ENCODE assay signal across 2 cellular contexts in the genomic region with DNA sequence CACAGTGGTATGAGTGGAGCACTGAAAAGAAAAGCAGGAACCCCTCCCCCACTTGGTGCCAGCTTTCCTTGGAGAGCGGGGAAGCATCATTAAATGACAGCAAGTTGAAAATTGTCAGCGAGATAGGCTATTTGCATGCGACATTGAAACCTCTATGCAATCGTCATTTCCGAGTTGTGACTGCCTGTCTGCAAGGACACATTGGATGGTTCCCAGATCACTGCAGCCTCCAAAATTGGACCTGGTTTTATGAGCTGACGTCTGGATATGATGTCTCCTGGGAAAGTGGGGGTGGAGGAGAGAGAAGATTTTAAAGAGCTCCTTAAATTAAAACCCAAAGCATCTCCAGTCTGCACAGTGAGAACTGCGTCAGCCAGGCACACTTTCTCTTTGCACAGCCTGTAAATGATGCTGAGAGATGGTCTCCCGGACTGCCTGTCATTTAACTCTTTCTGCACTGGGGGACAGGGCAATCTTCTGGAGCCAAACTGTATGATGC.
TF ChIP-seq lines count a peak whose summit lies in the region.

No MANE protein-coding gene starts in this region.

TF ChIP-seq in A549, 52 proteins besides CTCF, POLR2A, EP300 and RAD21 (continued from another document):
- TF ChIP-seq, protein P1, sequence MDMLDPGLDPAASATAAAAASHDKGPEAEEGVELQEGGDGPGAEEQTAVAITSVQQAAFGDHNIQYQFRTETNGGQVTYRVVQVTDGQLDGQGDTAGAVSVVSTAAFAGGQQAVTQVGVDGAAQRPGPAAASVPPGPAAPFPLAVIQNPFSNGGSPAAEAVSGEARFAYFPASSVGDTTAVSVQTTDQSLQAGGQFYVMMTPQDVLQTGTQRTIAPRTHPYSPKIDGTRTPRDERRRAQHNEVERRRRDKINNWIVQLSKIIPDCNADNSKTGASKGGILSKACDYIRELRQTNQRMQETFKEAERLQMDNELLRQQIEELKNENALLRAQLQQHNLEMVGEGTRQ (IDR thresholded peaks at IDR 0.05), result no peak
- no peak for TF ChIP-seq ELK1 (IDR thresholded peaks at IDR 0.05; ENCODE audit: low read depth, low read length)

TF ChIP-seq in IMR-90, 13 proteins besides CTCF, POLR2A, EP300 and RAD21 (continued from another document):
- no peak for TF ChIP-seq ELK1 (IDR thresholded peaks at IDR 0.05; ENCODE audit: borderline replicate concordance, low read depth, low read length)
- no peak for TF ChIP-seq MAFK (IDR thresholded peaks at IDR 0.05; ENCODE audit: low read depth, low read length)
- TF ChIP-seq, protein P1 (IDR thresholded peaks at IDR 0.05; ENCODE audit: low read depth, low read length), result no peak
- TF ChIP-seq SMC3 (IDR thresholded peaks at IDR 0.05; ENCODE audit: low read depth, low read length), result no peak
- TF ChIP-seq BHLHE40 (IDR thresholded peaks at IDR 0.05; ENCODE audit: low read depth, low read length), result no peak
- TF ChIP-seq RFX5 (IDR thresholded peaks at IDR 0.05; ENCODE audit: low read depth, low read length), result no peak
- no peak for TF ChIP-seq CEBPB (IDR thresholded peaks at IDR 0.05; ENCODE audit: low read depth, low read length)
- no peak for TF ChIP-seq MAZ (IDR thresholded peaks at IDR 0.05; ENCODE audit: borderline replicate concordance, low read depth, low read length)
